In genomic region chr11:77820565-77821348, GRCh38 we compare ENCODE assay signal across 8 cellular contexts. TPM values are rescaled to one million over a fixed set of nuclear protein-coding genes. Genes with fewer than 3 reads are reported as not detected.
DNase-seq lines count a peak whose midpoint lies in the region; ATAC-seq and TF ChIP-seq lines count a peak whose summit lies in the region.

TSS of gene AAMDC (plus strand) at chr11:77821144. CDS start at chr11:77842497, 21,353 bp downstream.
TSS of gene RSF1 (minus strand) at chr11:77820722. CDS start at chr11:77820714, 8 bp downstream.

- no peaks in the 10 kb centered on the region for H3K27me3 ChIP-seq in SU-DHL-6 (ENCODE audit: low read length)
- H3K27me3 ChIP-seq in adipocyte (replicated peaks; ENCODE audit: control insufficient read depth, insufficient read depth, low read length), result no peaks in the 10 kb centered on the region
- H3K27me3 ChIP-seq in heart left ventricle, result no peaks in the 10 kb centered on the region
- H3K27me3 ChIP-seq in upper lobe of left lung, result no peaks in the 10 kb centered on the region

- H3K4me3 ChIP-seq in SU-DHL-6 (ENCODE audit: insufficient read depth, low read length, poor library complexity, severe bottlenecking) (peak within 1 kb of the TSS; percentile 95), adipocyte (ENCODE audit: low read length) (peak within 1 kb of the TSS; percentile 99), heart left ventricle (peak within 1 kb of the TSS; percentile 81 to 100 (median 98)), upper lobe of left lung (peak within 1 kb of the TSS; percentile 80 to 100 (median 89))

- H3K27ac ChIP-seq in SU-DHL-6 (ENCODE audit: low read depth, low read length), result peak within 1 kb of the TSS; percentile 80
- H3K27ac ChIP-seq in heart left ventricle, result peak within 1 kb of the TSS; percentile 84 to 98 (median 97)
- H3K27ac ChIP-seq in upper lobe of left lung, result peak within 1 kb of the TSS; percentile 88 to 99 (median 97)

- H4K20me1 ChIP-seq in SU-DHL-6 (ENCODE audit: low read depth, low read length), result peaks cover 17% of the 10 kb centered on the region

- TF ChIP-seq POLR2A in heart left ventricle (IDR thresholded peaks at IDR 0.05) (peak; percentile 71 to 95), upper lobe of left lung (IDR thresholded peaks at IDR 0.05) (peak in 2 of 4 donors; percentile 67 to 80)

- no peak for TF ChIP-seq EP300 in upper lobe of left lung (IDR thresholded peaks at IDR 0.05)

- peaks cover 3% of the 10 kb centered on the region; the same call in 1 of the 2 replicates for H3F3A ChIP-seq in SU-DHL-6 (ENCODE audit: insufficient read depth)

- H3K4me2 ChIP-seq in SU-DHL-6 (ENCODE audit: low read depth, low read length, poor library complexity, severe bottlenecking), result peak within 1 kb of the TSS; percentile 88

- peaks cover 44% of the 10 kb centered on the region for H3K4me1 ChIP-seq in adipocyte (ENCODE audit: control insufficient read depth, insufficient read depth, low read length)
- peaks cover 0 to 61% (median 48%) of the 10 kb centered on the region in 12 donors for H3K4me1 ChIP-seq in heart left ventricle
- peaks cover 37 to 43% (median 40%) of the 10 kb centered on the region in 4 donors for H3K4me1 ChIP-seq in upper lobe of left lung

- H2AFZ ChIP-seq in SU-DHL-6 (ENCODE audit: low read depth, low read length, severe bottlenecking), result peak within 1 kb of the TSS; percentile 75

- intact Hi-C loops in heart left ventricle (cut with DNase I), result loop anchor here (1.0 to 10.0 kb wide), 7 partner anchors 126 to 184 kb away; partner anchors contain the start of genes INTS4 (in 6 of the 10) and CLNS1A (in 2 of the 10)
- intact Hi-C loops in posterior cingulate gyrus (cut with DNase I), result loop anchor here (1.0 to 10.0 kb wide), 3 partner anchors 174 to 224 kb away; partner anchors contain the start of genes CLNS1A and INTS4

- H3K9ac ChIP-seq in SU-DHL-6 (ENCODE audit: low read length) (peak within 1 kb of the TSS; percentile 98), adipocyte (ENCODE audit: low read length) (peak within 1 kb of the TSS; percentile 98)

- peak; percentile 81 for TF ChIP-seq CTCF in GM12873 (IDR thresholded peaks at IDR 0.05; ENCODE audit: insufficient read depth, low read depth, low read length, missing control alignments)
- peak; percentile 56 for TF ChIP-seq CTCF in SU-DHL-6 (IDR thresholded peaks at IDR 0.05; ENCODE audit: insufficient read depth, low read length, poor library complexity, severe bottlenecking)
- TF ChIP-seq CTCF in heart left ventricle (IDR thresholded peaks at IDR 0.05), result peak; percentile 50 to 87 (median 74)
- peak; percentile 52 to 77 (median 70) for TF ChIP-seq CTCF in upper lobe of left lung (IDR thresholded peaks at IDR 0.05)

- H3K36me3 ChIP-seq in SU-DHL-6 (ENCODE audit: low read length) (peaks cover 6% of the 10 kb centered on the region; the same call in 1 of the 2 replicates), adipocyte (ENCODE audit: control insufficient read depth, insufficient read depth, low read length, severe bottlenecking) (no peaks in the 10 kb centered on the region), heart left ventricle (no peaks in the 10 kb centered on the region), upper lobe of left lung (no peaks in the 10 kb centered on the region)

- H3K79me2 ChIP-seq in SU-DHL-6 (ENCODE audit: insufficient read depth, low read length), result peaks cover 46% of the 10 kb centered on the region

- 0% methylated on average over 56 to 64 of the region's 64 CpGs for WGBS in heart left ventricle, 4 donors
- 0 to 1% methylated on average over 40 to 45 of the region's 64 CpGs for WGBS in upper lobe of left lung, 2 donors

- ATAC-seq in HG02759 (IDR thresholded peaks at IDR 0.05; ENCODE audit: unreplicated experiment) (peak; percentile 87), heart left ventricle (peak; percentile 93 to 96 (median 95)), upper lobe of left lung (ENCODE audit: low FRiP score in 2 of 2) (peak; percentile 95 to 99)

- H3K9me3 ChIP-seq in SU-DHL-6 (ENCODE audit: insufficient read depth, low read length), result no peaks in the 10 kb centered on the region
- no peaks in the 10 kb centered on the region for H3K9me3 ChIP-seq in adipocyte (ENCODE audit: control insufficient read depth, low read length)
- no peaks in the 10 kb centered on the region for H3K9me3 ChIP-seq in heart left ventricle
- H3K9me3 ChIP-seq in upper lobe of left lung, result no peaks in the 10 kb centered on the region

- no peaks in the 10 kb centered on the region for H3K9me2 ChIP-seq in SU-DHL-6 (replicated peaks; ENCODE audit: insufficient read depth, low read length)

- DNase-seq in NCI-H128 (lab: John Stamatoyannopoulos, UW; ENCODE audit: unreplicated experiment), result peak; percentile 99
- DNase-seq in adipocyte (ENCODE audit: low read depth), result peak; percentile 100
- peak; percentile 99 for DNase-seq in heart left ventricle
- DNase-seq in posterior cingulate gyrus, result peak; percentile 97 to 100 (median 99)
- peak; percentile 99 for DNase-seq in upper lobe of left lung

RNA-seq across cellular contexts. Expression of gene AAMDC, which starts in this region (rescaled TPM):
- 100 to 1,000 TPM in 3 of 9 donors, 10 to 100 TPM in 6; 56.9 to 123 (median 77.0) TPM for total RNA-seq in heart left ventricle
- 100 to 1,000 TPM; 108 to 337 TPM for polyA plus RNA-seq in heart left ventricle
- 10 to 100 TPM in 5 of 6 donors, not detected in 1; 26.2 to 36.1 (median 29.3) TPM for total RNA-seq in upper lobe of left lung

RNA-seq across cellular contexts. Expression of gene RSF1, which starts in this region (rescaled TPM):
- total RNA-seq in heart left ventricle, result 10 to 100 TPM; 32.8 to 49.2 (median 43.6) TPM
- polyA plus RNA-seq in heart left ventricle, result 10 to 100 TPM; 11.2 to 16.9 TPM
- total RNA-seq in upper lobe of left lung, result 100 to 1,000 TPM in 1 of 6 donors, 10 to 100 TPM in 5; 36.2 to 136 (median 71.2) TPM

Comparison
In these comparisons a context has a peak if more than half of its experiments do, and no peak if none do; other contexts are left out.
1. Peak in every context shown above with its lines: DNase-seq, ATAC-seq, H3K4me3 ChIP-seq and H3K27ac ChIP-seq.